In genomic region chr20:2750343-2751251, GRCh38 we compare ENCODE assay signal across 8 cellular contexts. TPM values are rescaled to one million over a fixed set of nuclear protein-coding genes. Genes with fewer than 3 reads are reported as not detected.
DNase-seq lines count a peak whose midpoint lies in the region; ATAC-seq, FAIRE-seq and TF ChIP-seq lines count a peak whose summit lies in the region.

No MANE protein-coding gene starts in this region.

- no peak overlapping the region for H3K27ac ChIP-seq in fibroblast of lung (ENCODE audit: insufficient read depth, low read length)

- peaks cover 3% of the 10 kb centered on the region for H3K4me1 ChIP-seq in fibroblast of lung (ENCODE audit: control insufficient read depth, extremely low read depth, insufficient read depth, low read length)

- peak overlapping the region in 1 of 4 experiments; percentile 2 for H3K4me3 ChIP-seq in fibroblast of lung (replicated peaks in 1 of 4; ENCODE audit: control extremely low read depth in 1 of 4, insufficient read depth in 1 of 4, low read depth in 3 of 4, low read length in 4 of 4)

- no peaks in the 10 kb centered on the region for H3K9me3 ChIP-seq in fibroblast of lung (ENCODE audit: control insufficient read depth, insufficient read depth, low read depth, low read length)

- peaks cover 4% of the 10 kb centered on the region for H3K36me3 Mint-ChIP-seq in T-helper 1 cell treated with Interleukin-12 subunit alpha and Interleukin-12 subunit beta and Interleukin-4 antibody, amounts not matched to agents 30 μg/mL and 1 μg/mL, for 36 hours (ENCODE audit: low read depth)
- peaks cover 7% of the 10 kb centered on the region for H3K36me3 Mint-ChIP-seq in neural crest cell (ENCODE audit: low read depth)

- no peak overlapping the region for H3K9ac ChIP-seq in fibroblast of lung (ENCODE audit: insufficient read depth, low read length)

- H2AFZ ChIP-seq in fibroblast of lung (ENCODE audit: low read length) = no peak overlapping the region

- DNase-seq in T-helper 1 cell = no peak
- DNase-seq in SKM-1 treated with dmso at 0.1 percent for 144 hours (lab: John Stamatoyannopoulos, UW; ENCODE audit: unreplicated experiment) = peak; percentile 64
- DNase-seq in fibroblast of lung (ENCODE audit: low read depth in 2 of 2) = peak; percentile 6 to 35
- DNase-seq in neural crest cell (ENCODE audit: low read depth, low spot score) = no peak
- DNase-seq in H54 (ENCODE audit: insufficient read length, low spot score) = no peak
- no peak for DNase-seq in SHP77 (lab: John Stamatoyannopoulos, UW)

- peaks cover 27% of the 10 kb centered on the region for H3K27me3 ChIP-seq in fibroblast of lung (ENCODE audit: control insufficient read depth, insufficient read depth, low read length)

- TF ChIP-seq POLR2A in H54 (IDR thresholded peaks at IDR 0.05; ENCODE audit: low read depth, low read length) = no peak

- H3K27me3 Mint-ChIP-seq in T-helper 1 cell treated with Interleukin-12 subunit alpha and Interleukin-12 subunit beta and Interleukin-4 antibody, amounts not matched to agents 30 μg/mL and 1 μg/mL, for 36 hours (ENCODE audit: low read depth) = peaks cover 62% of the 10 kb centered on the region
- peaks cover 89% of the 10 kb centered on the region for H3K27me3 Mint-ChIP-seq in neural crest cell (ENCODE audit: low read depth)

- no peaks in the 10 kb centered on the region for H4K20me1 ChIP-seq in fibroblast of lung (ENCODE audit: control insufficient read depth, extremely low read depth, insufficient read depth, low read length)

- TF ChIP-seq CTCF in fibroblast of lung (conservative IDR thresholded peaks at IDR 0.05 in 1 of 2, IDR thresholded peaks at IDR 0.05 in 1 of 2; ENCODE audit: low read depth in 1 of 2, low read length in 2 of 2) = no peak
- TF ChIP-seq CTCF in neural crest cell (conservative IDR thresholded peaks at IDR 0.05) = no peak

- peaks cover 14% of the 10 kb centered on the region for H3K4me1 Mint-ChIP-seq in T-helper 1 cell treated with Interleukin-12 subunit alpha and Interleukin-12 subunit beta and Interleukin-4 antibody, amounts not matched to agents 30 μg/mL and 1 μg/mL, for 36 hours (ENCODE audit: low read depth)
- peaks cover 20% of the 10 kb centered on the region for H3K4me1 Mint-ChIP-seq in neural crest cell

- H3K4me2 ChIP-seq in fibroblast of lung (ENCODE audit: extremely low read depth, insufficient read depth, low read length) = peak overlapping the region; percentile 51

- H3K36me3 ChIP-seq in fibroblast of lung (ENCODE audit: control insufficient read depth, insufficient read depth, low read length) = no peaks in the 10 kb centered on the region

- ATAC-seq in HG02623 (IDR thresholded peaks at IDR 0.05; ENCODE audit: unreplicated experiment) = no peak

- H3K79me2 ChIP-seq in fibroblast of lung (ENCODE audit: control insufficient read depth, insufficient read depth, low read length) = no peaks in the 10 kb centered on the region

- no peak for FAIRE-seq in H54 (lab: Jason Lieb, UNC)

- H3K27ac Mint-ChIP-seq in T-helper 1 cell treated with Interleukin-12 subunit alpha and Interleukin-12 subunit beta and Interleukin-4 antibody, amounts not matched to agents 30 μg/mL and 1 μg/mL, for 36 hours = no peak overlapping the region
- H3K27ac Mint-ChIP-seq in neural crest cell (ENCODE audit: unreplicated experiment) = no peak overlapping the region

- H3K4me3 Mint-ChIP-seq in T-helper 1 cell treated with Interleukin-12 subunit alpha and Interleukin-12 subunit beta and Interleukin-4 antibody, amounts not matched to agents 30 μg/mL and 1 μg/mL, for 36 hours = peak overlapping the region; percentile 22
- H3K4me3 Mint-ChIP-seq in neural crest cell = peak overlapping the region; percentile 76

- no peaks in the 10 kb centered on the region for H3K9me3 Mint-ChIP-seq in T-helper 1 cell treated with Interleukin-12 subunit alpha and Interleukin-12 subunit beta and Interleukin-4 antibody, amounts not matched to agents 30 μg/mL and 1 μg/mL, for 36 hours
- H3K9me3 Mint-ChIP-seq in neural crest cell = no peaks in the 10 kb centered on the region

RNA-seq across cellular contexts. Expression of gene CPXM1, which starts 49.8 kb away (rescaled TPM):
- total RNA-seq in fibroblast of lung = 0.50 and 10.3 TPM in 2 replicates
- 0.92 and 11.2 TPM in 2 replicates for polyA plus RNA-seq in fibroblast of lung
- polyA plus RNA-seq in fibroblast of lung (2012) = 0.90 and 10.3 TPM in 2 replicates
- 1.6 and 4.4 TPM in 2 replicates for polyA minus RNA-seq in fibroblast of lung (ENCODE audit: low replicate concordance)
- 200 and 218 TPM in 2 replicates for total RNA-seq in neural crest cell

RNA-seq across cellular contexts. Expression of gene EBF4, which starts 58.0 kb away (rescaled TPM):
- total RNA-seq in fibroblast of lung = 0.99 and 2.1 TPM in 2 replicates
- polyA plus RNA-seq in fibroblast of lung = 0.16 and 0.35 TPM in 2 replicates
- polyA plus RNA-seq in fibroblast of lung (2012) = 0.59 and 1.3 TPM in 2 replicates
- 0.82 and 1.2 TPM in 2 replicates for polyA minus RNA-seq in fibroblast of lung (ENCODE audit: low replicate concordance)
- 23.2 and 24.6 TPM in 2 replicates for total RNA-seq in neural crest cell

Comparison
In these comparisons a context has a peak if more than half of its experiments do, and no peak if none do; other contexts are left out.
1. DNase-seq: peak in SKM-1 treated with dmso at 0.1 percent for 144 hours (single experiment) and fibroblast of lung (2 of 2); none in T-helper 1 cell (0 of 5), neural crest cell (single experiment), H54 (single experiment) and SHP77 (0 of 2).
2. RNA of gene CPXM1, which starts 49.8 kb away (total RNA-seq): 200 to 218 TPM in neural crest cell; 0.50 to 10.3 TPM in fibroblast of lung; every median in the first group is over 10 times any median in the second.